ENCODE assay signal across 20 cellular contexts in genomic region chr7:105906690-105907089, GRCh38. TPM values are rescaled to one million over a fixed set of nuclear protein-coding genes. Genes with fewer than 3 reads are reported as not detected.
DNase-seq lines count a peak whose midpoint lies in the region; ATAC-seq, FAIRE-seq and TF ChIP-seq lines count a peak whose summit lies in the region.
"Had no signal": no experiment of that assay in that cellular context is flagged by ENCODE, and none has a peak within 500 bp of the region (broad histone marks: within the 10 kb centered on the region; RNA-seq: fewer than 3 reads in every experiment).

No MANE protein-coding gene starts in this region.

- no peak for TF ChIP-seq CTCF in PC-3 (conservative IDR thresholded peaks at IDR 0.05; ENCODE audit: low read depth, low read length)
- no peak for TF ChIP-seq CTCF in gastroesophageal sphincter (IDR thresholded peaks at IDR 0.05)
- TF ChIP-seq CTCF in D721Med (IDR thresholded peaks at IDR 0.05; ENCODE audit: insufficient read depth, missing control alignments): no peak
- no peak for TF ChIP-seq CTCF in mucosa of descending colon (IDR thresholded peaks at IDR 0.05)

- TF ChIP-seq POLR2A in gastroesophageal sphincter (IDR thresholded peaks at IDR 0.05): no peak

- no peaks in the 10 kb centered on the region for H4K20me1 ChIP-seq in PC-3 (ENCODE audit: low read length)

- no peak overlapping the region for H3K9ac ChIP-seq in PC-3 (ENCODE audit: low read length)

- BruUV-seq in PC-3 (replicated peaks; lab: Mats Ljungman, UMichigan): no TSS peak

- CTCF ChIA-PET in PC-3 (lab: Charles Lee): no interaction called here

- FAIRE-seq in D721Med (lab: Jason Lieb, UNC): no peak
- FAIRE-seq: endothelial cell of umbilical vein, frontal cortex had no signal

- no peaks in the 10 kb centered on the region for H3K79me2 ChIP-seq in PC-3 (ENCODE audit: low read length)

- H3K27me3 ChIP-seq in right cardiac atrium (ENCODE audit: control insufficient read depth, insufficient read depth) (no peaks in the 10 kb centered on the region), PC-3 (ENCODE audit: low read length) (no peaks in the 10 kb centered on the region), gastroesophageal sphincter (no peaks in the 10 kb centered on the region)
- H3K27me3 ChIP-seq: breast epithelium had no signal

- no peaks in the 10 kb centered on the region for H3K9me3 ChIP-seq in right cardiac atrium (ENCODE audit: control insufficient read depth, low read length)
- no peaks in the 10 kb centered on the region for H3K9me3 ChIP-seq in PC-3 (ENCODE audit: low read length)
- no peaks in the 10 kb centered on the region for H3K9me3 ChIP-seq in gastroesophageal sphincter
- H3K9me3 ChIP-seq in mucosa of descending colon: no peaks in the 10 kb centered on the region
- H3K9me3 ChIP-seq: breast epithelium, HAP-1, neutrophil had no signal

- 32% methylated on average over 2 of the region's 2 CpGs for WGBS in right cardiac atrium
- WGBS in gastroesophageal sphincter (ENCODE audit: low coverage in 1 of 2), 2 donors: 6 to 21% methylated on average over 2 of the region's 2 CpGs

- POLR2A ChIA-PET in PC-3 (lab: Charles Lee; ENCODE audit: unreplicated experiment): interaction anchor here (0.6 kb wide), 1 partner anchor 10 kb away, joined by 10 read pairs; no protein-coding TSS in a partner anchor

- DNase-seq in right cardiac atrium (peak; percentile 15 to 52 (median 21)), Right ventricle myocardium inferior (ENCODE audit: missing footprints) (no peak), PC-3 (no peak), D721Med (ENCODE audit: insufficient read length, low spot score) (no peak), mucosa of descending colon (no peak)
- DNase-seq: activated CD4-positive, alpha-beta T cell treated with anti-CD3 and anti-CD28 coated beads for 4 hours; activated CD8-positive, alpha-beta memory T cell treated with anti-CD3 and anti-CD28 coated beads, Interleukin-2, amount 10 ng/mL, durations not matched to agents 7 days and 5 days; activated naive CD8-positive, alpha-beta T cell treated with anti-CD3 and anti-CD28 coated beads, Interleukin-2, amount 50 U/mL, for 24 hours; AML-193; dermis blood vessel endothelial cell; left colon; NCI-H1436; retina had no signal

- H3K36me3 ChIP-seq in PC-3 (ENCODE audit: low read depth, low read length) (no peaks in the 10 kb centered on the region), gastroesophageal sphincter (peaks cover 0 to 16% of the 10 kb centered on the region in 2 donors), mucosa of descending colon (ENCODE audit: low read depth) (no peaks in the 10 kb centered on the region)
- H3K36me3 ChIP-seq: breast epithelium, HAP-1, neutrophil had no signal

- H3F3A ChIP-seq in PC-3 (ENCODE audit: low read length, unreplicated experiment): no peaks in the 10 kb centered on the region

- no peak overlapping the region for H3K4me2 ChIP-seq in PC-3 (ENCODE audit: low read length)

- H3K27ac ChIP-seq in right cardiac atrium (ENCODE audit: low read length): no peak overlapping the region
- H3K27ac ChIP-seq in PC-3 (ENCODE audit: low read length): no peak overlapping the region
- H3K27ac ChIP-seq in gastroesophageal sphincter: peak overlapping the region in 3 of 4 donors; percentile 31 to 65 (median 51)
- H3K27ac ChIP-seq: breast epithelium, neutrophil had no signal

- no peaks in the 10 kb centered on the region for H3K9me2 ChIP-seq in PC-3 (replicated peaks; ENCODE audit: low read length)

- H2AFZ ChIP-seq in PC-3 (ENCODE audit: low read length): no peak overlapping the region

- intact Hi-C loops in right cardiac atrium (cut with DNase I): no loop called here
- intact Hi-C loops in Right ventricle myocardium inferior (cut with DNase I): no loop called here
- intact Hi-C loops in PC-3 (cut with micrococcal nuclease): no loop called here
- intact Hi-C loops in mucosa of descending colon (cut with DNase I, micrococcal nuclease): no loop called here

- ATAC-seq in right cardiac atrium (no peak), Right ventricle myocardium inferior (no peak), PC-3 (peak; percentile 37; the same call in 1 of the 2 replicates), gastroesophageal sphincter (peak; percentile 59), GM21825 (IDR thresholded peaks at IDR 0.05; ENCODE audit: unreplicated experiment) (no peak), mucosa of descending colon (no peak)
- ATAC-seq: activated CD8-positive, alpha-beta memory T cell treated with anti-CD3 and anti-CD28 coated beads, Interleukin-2, amount 10 ng/mL, durations not matched to agents 7 days and 5 days; activated naive CD8-positive, alpha-beta T cell treated with anti-CD3 and anti-CD28 coated beads, Interleukin-2, amount 50 U/mL, for 24 hours; left colon had no signal

- no peak overlapping the region for H3K4me3 ChIP-seq in right cardiac atrium (ENCODE audit: low read length)
- H3K4me3 ChIP-seq in PC-3 (ENCODE audit: low read length): no peak overlapping the region
- no peak overlapping the region for H3K4me3 ChIP-seq in gastroesophageal sphincter
- H3K4me3 ChIP-seq in mucosa of descending colon: no peak overlapping the region
- H3K4me3 ChIP-seq: breast epithelium, HAP-1 had no signal

- no peak for TF ChIP-seq EP300 in gastroesophageal sphincter (IDR thresholded peaks at IDR 0.05)

- H3K4me1 ChIP-seq in right cardiac atrium (ENCODE audit: control insufficient read depth, insufficient read depth, low read length): no peaks in the 10 kb centered on the region
- H3K4me1 ChIP-seq in PC-3 (ENCODE audit: insufficient read depth, low read length): no peaks in the 10 kb centered on the region
- H3K4me1 ChIP-seq in gastroesophageal sphincter: peaks cover 0 to 16% (median 0%) of the 10 kb centered on the region in 3 donors
- no peaks in the 10 kb centered on the region for H3K4me1 ChIP-seq in mucosa of descending colon (ENCODE audit: low read depth)
- H3K4me1 ChIP-seq: breast epithelium, HAP-1 had no signal

RNA-seq across cellular contexts. Expression of gene ATXN7L1, which starts 30.3 kb away (rescaled TPM):
- total RNA-seq in right cardiac atrium (1 to 10 TPM; 3.9 to 6.5 (median 5.0) TPM), Right ventricle myocardium inferior (6.7 TPM), PC-3 (2014; rRNA removed) (6.2 and 16.0 TPM in 2 replicates), gastroesophageal sphincter (10 to 100 TPM in 1 of 4 donors, 1 to 10 TPM in 3; 5.9 to 21.2 (median 7.7) TPM), mucosa of descending colon (10 to 100 TPM; 19.7 to 29.5 (median 26.0) TPM)
- 2.4 TPM for polyA plus RNA-seq in right cardiac atrium

RNA-seq across cellular contexts. Expression of gene CDHR3, which starts 56.4 kb away (rescaled TPM):
- under 1 TPM; 0.45 to 0.85 (median 0.62) TPM for total RNA-seq in right cardiac atrium
- 0.86 TPM for polyA plus RNA-seq in right cardiac atrium
- total RNA-seq in Right ventricle myocardium inferior: 3.6 TPM
- 5.9 and 9.8 TPM in 2 replicates for total RNA-seq in PC-3 (2014; rRNA removed)
- total RNA-seq in gastroesophageal sphincter: 10 to 100 TPM in 3 of 4 donors, 1 to 10 TPM in 1; 4.3 to 29.5 (median 27.0) TPM
- 10 to 100 TPM; 12.1 to 19.7 (median 18.4) TPM for total RNA-seq in mucosa of descending colon

Comparison
In these comparisons a context has a peak if more than half of its experiments do, and no peak if none do; other contexts are left out.
1. DNase-seq: peak in right cardiac atrium (3 of 3); none in Right ventricle myocardium inferior (single experiment), PC-3 (single experiment), D721Med (single experiment) and mucosa of descending colon (0 of 3).
2. ATAC-seq: peak in PC-3 (single experiment) and gastroesophageal sphincter (single experiment); none in right cardiac atrium (0 of 2), Right ventricle myocardium inferior (single experiment), GM21825 (single experiment) and mucosa of descending colon (single experiment).
3. H3K27ac ChIP-seq: peak in gastroesophageal sphincter (3 of 4); none in right cardiac atrium (single experiment) and PC-3 (single experiment).